ENCODE assay signal across 1 cellular context in genomic region chr2:28944535-28944934, GRCh38.
TF ChIP-seq lines count a peak whose summit lies in the region.

No MANE protein-coding gene starts in this region.

TF ChIP-seq in HepG2, 621 proteins besides CTCF, POLR2A, EP300 and RAD21 (continued from another document):
- no peak for TF ChIP-seq GMEB1 (CRISPR knock-in tag; IDR thresholded peaks at IDR 0.05; ENCODE audit: borderline replicate concordance)
- peak; percentile 41 to 44; a peak in 2 of 4 replicates for TF ChIP-seq MAFK (conservative IDR thresholded peaks at IDR 0.05 in 1 of 2, IDR thresholded peaks at IDR 0.05 in 1 of 2; ENCODE audit: low read length in 2 of 2)
- TF ChIP-seq POLR2G (IDR thresholded peaks at IDR 0.05; ENCODE audit: low read depth, low read length): peak; percentile 44; the same call in 1 of the 2 replicates
TF ChIP-seq in HepG2: peak in this region for 4.
